In the genomic region with DNA sequence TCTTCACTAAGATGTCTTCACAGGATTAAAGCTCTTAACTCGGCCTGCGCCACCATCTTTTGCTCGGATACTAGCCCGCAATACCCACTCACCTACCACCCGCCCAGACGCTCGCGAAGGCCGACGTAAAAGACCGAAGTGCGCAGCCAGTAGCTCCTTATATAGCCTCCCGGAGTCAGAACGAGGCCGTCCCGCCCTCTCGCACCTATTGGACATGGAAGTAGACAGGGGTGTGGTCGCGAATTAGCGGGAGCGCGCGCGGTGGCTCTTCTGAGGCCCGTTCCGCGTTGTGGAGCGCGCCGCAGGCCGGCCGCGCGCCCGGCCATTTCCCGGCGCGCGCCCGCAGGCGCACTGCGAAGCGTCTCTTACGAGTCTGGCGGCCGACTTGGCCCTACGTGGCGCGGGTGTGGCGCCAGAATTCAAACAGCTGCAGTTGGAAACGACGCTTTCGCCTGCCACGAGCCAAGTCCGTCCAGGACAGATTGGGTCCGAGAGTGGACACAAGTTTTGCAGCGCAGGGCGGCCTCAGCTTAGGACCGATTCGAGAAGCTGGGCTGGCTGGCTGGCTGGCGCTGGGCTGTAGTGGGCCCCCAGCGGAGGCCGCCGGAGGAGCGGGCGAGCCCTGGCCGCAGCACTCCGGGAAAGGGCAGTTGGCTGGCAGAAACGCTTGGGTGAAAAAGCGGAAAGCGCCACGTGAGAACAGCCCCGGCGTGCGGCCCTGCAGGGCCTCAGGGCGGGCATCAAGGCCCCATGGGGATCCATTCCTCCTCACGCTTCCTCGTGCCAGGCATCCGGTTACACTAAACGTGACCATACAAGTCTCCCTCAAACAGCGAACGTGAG, we compare ENCODE assay signal across 1 cellular context.
TF ChIP-seq lines count a peak whose summit lies in the region.

No MANE protein-coding gene starts in this region.

TF ChIP-seq in HepG2, 621 proteins besides CTCF, POLR2A, EP300 and RAD21 (continued from another document and continues in another):
- TF ChIP-seq ZNF513 (CRISPR knock-in tag; conservative IDR thresholded peaks at IDR 0.05) (no peak), IRF2 (CRISPR knock-in tag; IDR thresholded peaks at IDR 0.05) (peak; percentile 81), ZKSCAN8 (CRISPR knock-in tag; IDR thresholded peaks at IDR 0.05; ENCODE audit: borderline replicate concordance) (peak; percentile 55; the same call in 1 of the 2 replicates), ZNF546 (CRISPR knock-in tag; conservative IDR thresholded peaks at IDR 0.05) (peak; percentile 89; the same call in 1 of the 2 replicates), IKZF1 (IDR thresholded peaks at IDR 0.05) (no peak), HHEX (CRISPR knock-in tag; IDR thresholded peaks at IDR 0.05) (no peak), ZNF746 (CRISPR knock-in tag; IDR thresholded peaks at IDR 0.05) (peak; percentile 65; the same call in 1 of the 2 replicates), PHF8 (CRISPR knock-in tag; IDR thresholded peaks at IDR 0.05) (peak; percentile 87), CHD2 (IDR thresholded peaks at IDR 0.05; ENCODE audit: low read depth, low read length) (0 out of 2 replicates have a peak, but pooled peaks have one; percentile 39), ZKSCAN5 (CRISPR knock-in tag; IDR thresholded peaks at IDR 0.05) (no peak), DPF2 (CRISPR knock-in tag; IDR thresholded peaks at IDR 0.05; ENCODE audit: borderline replicate concordance, low read depth) (no peak), MXD4 (CRISPR knock-in tag; IDR thresholded peaks at IDR 0.05) (peak; percentile 98), ZMYM2 (CRISPR knock-in tag; IDR thresholded peaks at IDR 0.05) (peak; percentile 89), ZNF414 (CRISPR knock-in tag; IDR thresholded peaks at IDR 0.05) (no peak), SNAPC2 (CRISPR knock-in tag; IDR thresholded peaks at IDR 0.05) (peak; percentile 83), FOXA3 (CRISPR knock-in tag; IDR thresholded peaks at IDR 0.05) (peak; percentile 54), PHF5A (CRISPR knock-in tag; IDR thresholded peaks at IDR 0.05; ENCODE audit: low read depth, unreplicated experiment) (peak; percentile 23), FOXA1 (IDR thresholded peaks at IDR 0.05) (no peak), FOXA1 (CRISPR knock-in tag; IDR thresholded peaks at IDR 0.05) (0 out of 2 replicates have a peak, but pooled peaks have one; percentile 13), REXO4 (CRISPR knock-in tag; IDR thresholded peaks at IDR 0.05; ENCODE audit: borderline replicate concordance) (no peak), JARID2 (CRISPR knock-in tag; IDR thresholded peaks at IDR 0.05; ENCODE audit: insufficient replicate concordance) (no peak), ZBED4 (CRISPR knock-in tag; IDR thresholded peaks at IDR 0.05; ENCODE audit: borderline replicate concordance) (no peak), RFXAP (CRISPR knock-in tag; IDR thresholded peaks at IDR 0.05; ENCODE audit: borderline replicate concordance) (peak; percentile 86), ZC3H13 (CRISPR knock-in tag; IDR thresholded peaks at IDR 0.05) (peak; percentile 67; the same call in 1 of the 2 replicates), NBN (conservative IDR thresholded peaks at IDR 0.05) (no peak)
- TF ChIP-seq, protein P1, sequence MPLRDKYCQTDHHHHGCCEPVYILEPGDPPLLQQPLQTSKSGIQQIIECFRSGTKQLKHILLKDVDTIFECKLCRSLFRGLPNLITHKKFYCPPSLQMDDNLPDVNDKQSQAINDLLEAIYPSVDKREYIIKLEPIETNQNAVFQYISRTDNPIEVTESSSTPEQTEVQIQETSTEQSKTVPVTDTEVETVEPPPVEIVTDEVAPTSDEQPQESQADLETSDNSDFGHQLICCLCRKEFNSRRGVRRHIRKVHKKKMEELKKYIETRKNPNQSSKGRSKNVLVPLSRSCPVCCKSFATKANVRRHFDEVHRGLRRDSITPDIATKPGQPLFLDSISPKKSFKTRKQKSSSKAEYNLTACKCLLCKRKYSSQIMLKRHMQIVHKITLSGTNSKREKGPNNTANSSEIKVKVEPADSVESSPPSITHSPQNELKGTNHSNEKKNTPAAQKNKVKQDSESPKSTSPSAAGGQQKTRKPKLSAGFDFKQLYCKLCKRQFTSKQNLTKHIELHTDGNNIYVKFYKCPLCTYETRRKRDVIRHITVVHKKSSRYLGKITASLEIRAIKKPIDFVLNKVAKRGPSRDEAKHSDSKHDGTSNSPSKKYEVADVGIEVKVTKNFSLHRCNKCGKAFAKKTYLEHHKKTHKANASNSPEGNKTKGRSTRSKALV (CRISPR knock-in tag; IDR thresholded peaks at IDR 0.05), result no peak
- TF ChIP-seq, protein P2, sequence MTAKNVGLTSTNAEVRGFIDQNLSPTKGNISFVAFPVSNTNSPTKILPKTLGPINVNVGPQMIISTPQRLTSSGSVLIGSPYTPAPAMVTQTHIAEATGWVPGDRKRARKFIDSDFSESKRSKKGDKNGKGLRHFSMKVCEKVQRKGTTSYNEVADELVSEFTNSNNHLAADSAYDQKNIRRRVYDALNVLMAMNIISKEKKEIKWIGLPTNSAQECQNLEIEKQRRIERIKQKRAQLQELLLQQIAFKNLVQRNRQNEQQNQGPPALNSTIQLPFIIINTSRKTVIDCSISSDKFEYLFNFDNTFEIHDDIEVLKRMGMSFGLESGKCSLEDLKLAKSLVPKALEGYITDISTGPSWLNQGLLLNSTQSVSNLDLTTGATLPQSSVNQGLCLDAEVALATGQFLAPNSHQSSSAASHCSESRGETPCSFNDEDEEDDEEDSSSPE (CRISPR knock-in tag; IDR thresholded peaks at IDR 0.05), result peak; percentile 98
- TF ChIP-seq, protein P3, sequence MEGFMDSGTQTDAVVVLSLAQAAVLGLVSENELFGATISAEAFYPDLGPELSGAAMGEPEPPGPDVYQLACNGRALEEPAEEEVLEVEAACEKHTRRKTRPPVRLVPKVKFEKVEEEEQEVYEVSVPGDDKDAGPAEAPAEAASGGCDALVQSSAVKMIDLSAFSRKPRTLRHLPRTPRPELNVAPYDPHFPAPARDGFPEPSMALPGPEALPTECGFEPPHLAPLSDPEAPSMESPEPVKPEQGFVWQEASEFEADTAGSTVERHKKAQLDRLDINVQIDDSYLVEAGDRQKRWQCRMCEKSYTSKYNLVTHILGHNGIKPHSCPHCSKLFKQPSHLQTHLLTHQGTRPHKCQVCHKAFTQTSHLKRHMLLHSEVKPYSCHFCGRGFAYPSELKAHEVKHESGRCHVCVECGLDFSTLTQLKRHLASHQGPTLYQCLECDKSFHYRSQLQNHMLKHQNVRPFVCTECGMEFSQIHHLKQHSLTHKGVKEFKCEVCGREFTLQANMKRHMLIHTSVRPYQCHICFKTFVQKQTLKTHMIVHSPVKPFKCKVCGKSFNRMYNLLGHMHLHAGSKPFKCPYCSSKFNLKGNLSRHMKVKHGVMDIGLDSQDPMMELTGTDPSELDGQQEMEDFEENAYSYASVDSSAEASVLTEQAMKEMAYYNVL (CRISPR knock-in tag; IDR thresholded peaks at IDR 0.05; ENCODE audit: borderline replicate concordance), result peak; percentile 30; the same call in 1 of the 2 replicates
- TF ChIP-seq, protein P4, sequence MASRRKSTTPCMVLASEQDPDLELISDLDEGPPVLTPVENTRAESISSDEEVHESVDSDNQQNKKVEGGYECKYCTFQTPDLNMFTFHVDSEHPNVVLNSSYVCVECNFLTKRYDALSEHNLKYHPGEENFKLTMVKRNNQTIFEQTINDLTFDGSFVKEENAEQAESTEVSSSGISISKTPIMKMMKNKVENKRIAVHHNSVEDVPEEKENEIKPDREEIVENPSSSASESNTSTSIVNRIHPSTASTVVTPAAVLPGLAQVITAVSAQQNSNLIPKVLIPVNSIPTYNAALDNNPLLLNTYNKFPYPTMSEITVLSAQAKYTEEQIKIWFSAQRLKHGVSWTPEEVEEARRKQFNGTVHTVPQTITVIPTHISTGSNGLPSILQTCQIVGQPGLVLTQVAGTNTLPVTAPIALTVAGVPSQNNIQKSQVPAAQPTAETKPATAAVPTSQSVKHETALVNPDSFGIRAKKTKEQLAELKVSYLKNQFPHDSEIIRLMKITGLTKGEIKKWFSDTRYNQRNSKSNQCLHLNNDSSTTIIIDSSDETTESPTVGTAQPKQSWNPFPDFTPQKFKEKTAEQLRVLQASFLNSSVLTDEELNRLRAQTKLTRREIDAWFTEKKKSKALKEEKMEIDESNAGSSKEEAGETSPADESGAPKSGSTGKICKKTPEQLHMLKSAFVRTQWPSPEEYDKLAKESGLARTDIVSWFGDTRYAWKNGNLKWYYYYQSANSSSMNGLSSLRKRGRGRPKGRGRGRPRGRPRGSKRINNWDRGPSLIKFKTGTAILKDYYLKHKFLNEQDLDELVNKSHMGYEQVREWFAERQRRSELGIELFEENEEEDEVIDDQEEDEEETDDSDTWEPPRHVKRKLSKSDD (CRISPR knock-in tag; IDR thresholded peaks at IDR 0.05; ENCODE audit: low read depth), result no peak; the same call in 1 of the 2 replicates
- TF ChIP-seq, protein P5, sequence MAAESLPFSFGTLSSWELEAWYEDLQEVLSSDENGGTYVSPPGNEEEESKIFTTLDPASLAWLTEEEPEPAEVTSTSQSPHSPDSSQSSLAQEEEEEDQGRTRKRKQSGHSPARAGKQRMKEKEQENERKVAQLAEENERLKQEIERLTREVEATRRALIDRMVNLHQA (CRISPR knock-in tag; IDR thresholded peaks at IDR 0.05), result no peak
- TF ChIP-seq, protein P6, sequence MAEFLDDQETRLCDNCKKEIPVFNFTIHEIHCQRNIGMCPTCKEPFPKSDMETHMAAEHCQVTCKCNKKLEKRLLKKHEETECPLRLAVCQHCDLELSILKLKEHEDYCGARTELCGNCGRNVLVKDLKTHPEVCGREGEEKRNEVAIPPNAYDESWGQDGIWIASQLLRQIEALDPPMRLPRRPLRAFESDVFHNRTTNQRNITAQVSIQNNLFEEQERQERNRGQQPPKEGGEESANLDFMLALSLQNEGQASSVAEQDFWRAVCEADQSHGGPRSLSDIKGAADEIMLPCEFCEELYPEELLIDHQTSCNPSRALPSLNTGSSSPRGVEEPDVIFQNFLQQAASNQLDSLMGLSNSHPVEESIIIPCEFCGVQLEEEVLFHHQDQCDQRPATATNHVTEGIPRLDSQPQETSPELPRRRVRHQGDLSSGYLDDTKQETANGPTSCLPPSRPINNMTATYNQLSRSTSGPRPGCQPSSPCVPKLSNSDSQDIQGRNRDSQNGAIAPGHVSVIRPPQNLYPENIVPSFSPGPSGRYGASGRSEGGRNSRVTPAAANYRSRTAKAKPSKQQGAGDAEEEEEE (CRISPR knock-in tag; IDR thresholded peaks at IDR 0.05; ENCODE audit: borderline replicate concordance), result no peak
- TF ChIP-seq, protein P7, sequence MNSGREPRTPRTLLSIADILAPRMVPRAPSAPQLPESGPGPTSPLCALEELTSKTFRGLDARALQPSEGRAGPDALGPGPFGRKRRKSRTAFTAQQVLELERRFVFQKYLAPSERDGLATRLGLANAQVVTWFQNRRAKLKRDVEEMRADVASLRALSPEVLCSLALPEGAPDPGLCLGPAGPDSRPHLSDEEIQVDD (CRISPR knock-in tag; IDR thresholded peaks at IDR 0.05; ENCODE audit: borderline replicate concordance), result no peak
- TF ChIP-seq, protein P8, sequence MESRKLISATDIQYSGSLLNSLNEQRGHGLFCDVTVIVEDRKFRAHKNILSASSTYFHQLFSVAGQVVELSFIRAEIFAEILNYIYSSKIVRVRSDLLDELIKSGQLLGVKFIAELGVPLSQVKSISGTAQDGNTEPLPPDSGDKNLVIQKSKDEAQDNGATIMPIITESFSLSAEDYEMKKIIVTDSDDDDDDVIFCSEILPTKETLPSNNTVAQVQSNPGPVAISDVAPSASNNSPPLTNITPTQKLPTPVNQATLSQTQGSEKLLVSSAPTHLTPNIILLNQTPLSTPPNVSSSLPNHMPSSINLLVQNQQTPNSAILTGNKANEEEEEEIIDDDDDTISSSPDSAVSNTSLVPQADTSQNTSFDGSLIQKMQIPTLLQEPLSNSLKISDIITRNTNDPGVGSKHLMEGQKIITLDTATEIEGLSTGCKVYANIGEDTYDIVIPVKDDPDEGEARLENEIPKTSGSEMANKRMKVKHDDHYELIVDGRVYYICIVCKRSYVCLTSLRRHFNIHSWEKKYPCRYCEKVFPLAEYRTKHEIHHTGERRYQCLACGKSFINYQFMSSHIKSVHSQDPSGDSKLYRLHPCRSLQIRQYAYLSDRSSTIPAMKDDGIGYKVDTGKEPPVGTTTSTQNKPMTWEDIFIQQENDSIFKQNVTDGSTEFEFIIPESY (CRISPR knock-in tag; IDR thresholded peaks at IDR 0.05), result peak; percentile 19; the same call in 1 of the 2 replicates
